In genomic region chr6:63714091-63714490, GRCh38 we compare ENCODE assay signal across 18 cellular contexts.
"Had no signal": no experiment of that assay in that cellular context is flagged by ENCODE, and none has a peak within 500 bp of the region (broad histone marks: within the 10 kb centered on the region; RNA-seq: fewer than 3 reads in every experiment).

No MANE protein-coding gene starts in this region.

- FAIRE-seq: bronchial epithelial cell, kidney had no signal

- H3K27ac ChIP-seq: adrenal gland, gastrocnemius medialis, tibial artery had no signal

- ATAC-seq: activated naive CD4-positive, alpha-beta T cell treated with anti-CD3 and anti-CD28 coated beads, Interleukin-2, amount 50 U/mL, for 72 hours; esophagus mucosa; gastrocnemius medialis; left lobe of liver had no signal

- H3K27me3 ChIP-seq: adrenal gland, gastrocnemius medialis, tibial artery had no signal

- H3K9me3 ChIP-seq: gastrocnemius medialis, tibial artery had no signal

- DNase-seq: activated CD4-positive, alpha-beta T cell treated with anti-CD3 and anti-CD28 coated beads for 1 hour; activated gamma-delta T cell treated with Interleukin-2 at 50 U/mL for 16 hours; activated T-cell treated with anti-CD3 and anti-CD28 coated beads for 4 hours; adrenal gland; effector CD4-positive, alpha-beta T cell; gastrocnemius medialis; head of caudate nucleus; kidney; midbrain; stimulated activated CD4-positive, alpha-beta T cell treated with anti-CD3 and anti-CD28 coated beads, Interleukin-1b, Interleukin-23, amount 100 ng/mL, for 48 hours; stimulated activated CD8-positive, alpha-beta memory T cell treated with anti-CD3 and anti-CD28 coated beads, Interleukin-4, amount 100 ng/mL, for 48 hours; stimulated activated naive CD4-positive, alpha-beta T cell; substantia nigra; tibial artery had no signal

- H3K4me3 ChIP-seq: adrenal gland, gastrocnemius medialis, tibial artery had no signal

- H3K4me1 ChIP-seq: adrenal gland, gastrocnemius medialis, tibial artery had no signal
